Comparison of ENCODE assay signal across 21 cellular contexts in genomic region chr18:61954347-61954746, GRCh38.
"Had no signal": no experiment of that assay in that cellular context is flagged by ENCODE, and none has a peak within 500 bp of the region (broad histone marks: within the 10 kb centered on the region; RNA-seq: fewer than 3 reads in every experiment).

No MANE protein-coding gene starts in this region.

- H3K4me1 ChIP-seq: prostate gland, upper lobe of left lung had no signal

- H3K27ac ChIP-seq: esophagus squamous epithelium, ovary, prostate gland, upper lobe of left lung had no signal

- H3K27me3 ChIP-seq: esophagus squamous epithelium, ovary, upper lobe of left lung had no signal

- DNase-seq: activated CD4-positive, alpha-beta memory T cell treated with anti-CD3 and anti-CD28 coated beads, Interleukin-2, amount 10 ng/mL, durations not matched to agents 7 days and 5 days; activated CD4-positive, alpha-beta T cell treated with anti-CD3 and anti-CD28 coated beads for 1 hour; activated CD8-positive, alpha-beta memory T cell treated with anti-CD3 and anti-CD28 coated beads, Interleukin-2, amount 50 U/mL, for 48 hours; activated gamma-delta T cell; activated naive CD4-positive, alpha-beta T cell treated with anti-CD3 and anti-CD28 coated beads, Interleukin-2, amount 10 ng/mL, durations not matched to agents 7 days and 5 days; activated T-cell treated with anti-CD3 and anti-CD28 coated beads, Interleukin-2, amount 50 U/mL, for 24 hours; effector CD4-positive, alpha-beta T cell; esophagus squamous epithelium; foreskin melanocyte; left ventricle myocardium superior; ovary; retina; stimulated activated CD4-positive, alpha-beta T cell treated with anti-CD3 and anti-CD28 coated beads, Interleukin-4, amount 100 ng/mL, for 24 hours; T-helper 2 cell; upper lobe of left lung had no signal

- H3K36me3 ChIP-seq: esophagus squamous epithelium, ovary, prostate gland, upper lobe of left lung had no signal

- H3K4me3 ChIP-seq: esophagus squamous epithelium, ovary, prostate gland, skin epidermis, upper lobe of left lung had no signal

- FAIRE-seq: bronchial epithelial cell had no signal

- H3K9me3 ChIP-seq: esophagus squamous epithelium, ovary, prostate gland, upper lobe of left lung had no signal

- ATAC-seq: left ventricle myocardium superior; sciatic nerve; stimulated activated effector memory CD8-positive, alpha-beta T cell treated with anti-CD3 and anti-CD28 coated beads, Interleukin-12 subunit alpha, Interleukin-12 subunit beta, amount 100 ng/mL, for 72 hours; WTC11 had no signal
